9 cellular contexts compared by ENCODE assay signal in the genomic region with DNA sequence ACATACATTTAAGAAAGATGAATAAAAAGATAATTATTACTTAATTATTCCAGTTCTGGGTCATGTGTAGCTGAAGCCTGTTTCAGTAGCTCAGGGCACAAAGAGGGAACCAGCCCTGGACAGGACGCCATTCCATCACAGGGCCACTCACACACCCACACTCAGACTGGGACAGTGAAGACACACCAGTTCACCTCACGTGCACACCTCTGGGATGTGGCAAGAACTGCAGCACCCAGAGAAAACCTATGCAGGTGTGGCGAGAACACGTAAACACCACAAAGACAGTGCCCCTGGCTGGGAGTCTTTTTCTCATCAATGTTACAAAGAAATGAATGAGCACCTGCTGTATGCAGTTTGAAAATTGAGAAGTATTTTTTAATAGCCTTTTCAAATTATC. TPM values are rescaled to one million over a fixed set of nuclear protein-coding genes. Genes with fewer than 3 reads are reported as not detected.
DNase-seq lines count a peak whose midpoint lies in the region; ATAC-seq and TF ChIP-seq lines count a peak whose summit lies in the region.
"Had no signal": no experiment of that assay in that cellular context is flagged by ENCODE, and none has a peak within 500 bp of the region (broad histone marks: within the 10 kb centered on the region; RNA-seq: fewer than 3 reads in every experiment).

No MANE protein-coding gene starts in this region.

- intact Hi-C loops in activated B cell treated with CpG ODN at 0.5 μM for 24 hours (cut with micrococcal nuclease), result no loop called here

- H3K27me3 ChIP-seq in GM23248 (replicated peaks; ENCODE audit: insufficient read depth), result no peaks in the 10 kb centered on the region
- H3K27me3 ChIP-seq in gastroesophageal sphincter, result no peaks in the 10 kb centered on the region

- TF ChIP-seq POLR2A in gastroesophageal sphincter (IDR thresholded peaks at IDR 0.05), result no peak

- H3K27ac ChIP-seq in GM23248 (peak overlapping the region; percentile 97), gastroesophageal sphincter (peak overlapping the region in 2 of 4 donors; percentile 100)

- H3K36me3 ChIP-seq in GM23248 (ENCODE audit: low read depth), result 0 out of 2 replicates have a peak, but pooled peaks cover 9% of the 10 kb centered on the region
- H3K36me3 ChIP-seq in gastroesophageal sphincter, result peaks cover 0 to 27% of the 10 kb centered on the region in 2 donors

- peak overlapping the region; percentile 94 for H3K4me2 ChIP-seq in GM23248 (ENCODE audit: unreplicated experiment)

- peak overlapping the region; percentile 39 for H3K4me3 ChIP-seq in AG04449 (ENCODE audit: low read depth, low read length)
- H3K4me3 ChIP-seq in GM23248, result peak overlapping the region; percentile 91
- peak overlapping the region; percentile 98 for H3K4me3 ChIP-seq in fibroblast of mammary gland (ENCODE audit: control insufficient read depth, low read depth, low read length)
- H3K4me3 ChIP-seq in gastroesophageal sphincter, result no peak overlapping the region

- H3F3A ChIP-seq in GM23248 (ENCODE audit: insufficient read depth), result peaks cover 22% of the 10 kb centered on the region

- 65 to 68% methylated on average over 4 of the region's 4 CpGs for WGBS in GM23248 (ENCODE audit: low coverage in 1 of 2, low lambda C conversion rate in 2 of 2, missing lambda C conversion rate in 2 of 2), 2 experiments
- WGBS in gastroesophageal sphincter (ENCODE audit: low coverage in 1 of 2), 2 donors, result 82% methylated on average over 3 of the region's 4 CpGs; no CpG with 5 or more reads in 1 of the 2 donors

- no peaks in the 10 kb centered on the region for H3K9me2 ChIP-seq in GM23248 (ENCODE audit: insufficient read depth)

- H3K4me1 ChIP-seq in GM23248 (ENCODE audit: insufficient read depth) (peaks cover 35% of the 10 kb centered on the region), gastroesophageal sphincter (peaks cover 3 to 74% (median 25%) of the 10 kb centered on the region in 3 donors)

- H3K79me2 ChIP-seq in GM23248 (ENCODE audit: insufficient read depth), result peaks cover 81% of the 10 kb centered on the region

- peak overlapping the region; percentile 96 for H3K9ac ChIP-seq in GM23248

- H3K9me3 Mint-ChIP-seq in activated B cell treated with CpG ODN at 0.5 μM for 24 hours, result no peaks in the 10 kb centered on the region
- H3K9me3 Mint-ChIP-seq in stimulated activated naive CD8-positive, alpha-beta T cell treated with anti-CD3 and anti-CD28 coated beads, Interleukin-15, amount 100 ng/mL, for 72 hours, result no peaks in the 10 kb centered on the region

- no peaks in the 10 kb centered on the region; the same call in 1 of the 2 replicates for H4K20me1 ChIP-seq in GM23248 (ENCODE audit: insufficient read depth)

- H3K4me3 Mint-ChIP-seq in activated B cell treated with CpG ODN at 0.5 μM for 24 hours, result peak overlapping the region; percentile 35
- peak overlapping the region; percentile 51 to 96 for H3K4me3 Mint-ChIP-seq in stimulated activated naive CD8-positive, alpha-beta T cell treated with anti-CD3 and anti-CD28 coated beads, Interleukin-15, amount 100 ng/mL, for 72 hours

- ATAC-seq in activated B cell treated with CpG ODN at 0.5 μM for 24 hours (ENCODE audit: low read depth) (no peak), HG02981 (IDR thresholded peaks at IDR 0.05; ENCODE audit: unreplicated experiment) (no peak), gastroesophageal sphincter (no peak)
- ATAC-seq in stimulated activated naive CD8-positive, alpha-beta T cell treated with anti-CD3 and anti-CD28 coated beads, Interleukin-15, amount 100 ng/mL, for 72 hours, result no peak

- peaks cover 71% of the 10 kb centered on the region for H3K4me1 Mint-ChIP-seq in activated B cell treated with CpG ODN at 0.5 μM for 24 hours
- peaks cover 71% of the 10 kb centered on the region for H3K4me1 Mint-ChIP-seq in stimulated activated naive CD8-positive, alpha-beta T cell treated with anti-CD3 and anti-CD28 coated beads, Interleukin-15, amount 100 ng/mL, for 72 hours

- no peaks in the 10 kb centered on the region for H3K27me3 Mint-ChIP-seq in activated B cell treated with CpG ODN at 0.5 μM for 24 hours
- H3K27me3 Mint-ChIP-seq in stimulated activated naive CD8-positive, alpha-beta T cell treated with anti-CD3 and anti-CD28 coated beads, Interleukin-15, amount 100 ng/mL, for 72 hours, result no peaks in the 10 kb centered on the region

- in situ Hi-C loops in GM23248 (cut with MboI), result no loop called here

- TF ChIP-seq CTCF in AG04449 (IDR thresholded peaks at IDR 0.05; ENCODE audit: insufficient read depth, low read length, missing control alignments) (no peak), activated B cell treated with CpG ODN at 0.5 μM for 24 hours (IDR thresholded peaks at IDR 0.05) (no peak), fibroblast of mammary gland (conservative IDR thresholded peaks at IDR 0.05; ENCODE audit: control insufficient read depth, insufficient read depth, low read depth, low read length) (no peak), gastroesophageal sphincter (IDR thresholded peaks at IDR 0.05) (no peak)

- POLR2A ChIA-PET in AG04449 (lab: Yijun Ruan, JAX), result no interaction called here
- POLR2A ChIA-PET in activated B cell treated with CpG ODN at 0.5 μM for 24 hours (lab: Charles Lee), result interaction anchor here (0.5 to 4.9 kb wide), 3 partner anchors 14 to 119 kb away, joined by 6 to 69 read pairs (median 45); a partner anchor contains a TSS

- DNase-seq in AG04449 (ENCODE audit: low read depth, low spot score), result no peak
- peak; percentile 24 for DNase-seq in GM23248
- no peak for DNase-seq in activated B cell treated with CpG ODN at 0.5 μM for 24 hours
- no peak for DNase-seq in fibroblast of mammary gland (ENCODE audit: low read depth)
- DNase-seq in stimulated activated naive CD8-positive, alpha-beta T cell treated with anti-CD3 and anti-CD28 coated beads, Interleukin-15, amount 100 ng/mL, for 72 hours, result peak; percentile 22 to 54
- DNase-seq in NCI-H1694 treated with DMSO at 0.1 percent for 48 hours (lab: John Stamatoyannopoulos, UW), result no peak

- TF ChIP-seq EP300 in gastroesophageal sphincter (IDR thresholded peaks at IDR 0.05), result no peak

- H3K9me3 ChIP-seq in GM23248 (ENCODE audit: low read depth) (no peaks in the 10 kb centered on the region), gastroesophageal sphincter (no peaks in the 10 kb centered on the region)

- peak overlapping the region; percentile 53 for H3K27ac Mint-ChIP-seq in activated B cell treated with CpG ODN at 0.5 μM for 24 hours
- H3K27ac Mint-ChIP-seq in stimulated activated naive CD8-positive, alpha-beta T cell treated with anti-CD3 and anti-CD28 coated beads, Interleukin-15, amount 100 ng/mL, for 72 hours, result no peak overlapping the region

- CTCF ChIA-PET in AG04449 (lab: Yijun Ruan, JAX) (no interaction called here), activated B cell treated with CpG ODN at 0.5 μM for 24 hours (lab: Charles Lee) (no interaction called here)

- H3K36me3 Mint-ChIP-seq in activated B cell treated with CpG ODN at 0.5 μM for 24 hours (ENCODE audit: low read depth), result peaks cover 62% of the 10 kb centered on the region

- H2AFZ ChIP-seq in GM23248, result no peak overlapping the region

RNA-seq across cellular contexts. Expression of a gene that starts 1.6 kb away (rescaled TPM):
- 33.7 and 41.9 TPM in 2 replicates for total RNA-seq in GM23248 (2014; rRNA removed; shearing (Covaris generic))
- 41.6 and 42.9 TPM in 2 replicates for polyA plus RNA-seq in GM23248 (2016; fragmentation: Nextera tagmentation; extraction: Ambion mirVana)
- 75.8 and 79.8 TPM in 2 replicates for total RNA-seq in activated B cell treated with CpG ODN at 0.5 μM for 24 hours
- 10 to 100 TPM; 19.2 to 32.4 (median 29.5) TPM for total RNA-seq in gastroesophageal sphincter

RNA-seq across cellular contexts. Expression of a gene that starts 5.6 kb away (rescaled TPM):
- 12.8 and 16.5 TPM in 2 replicates for total RNA-seq in GM23248 (2014; rRNA removed; shearing (Covaris generic))
- polyA plus RNA-seq in GM23248 (2016; fragmentation: Nextera tagmentation; extraction: Ambion mirVana), result 11.5 and 13.7 TPM in 2 replicates
- 16.2 and 20.0 TPM in 2 replicates for total RNA-seq in activated B cell treated with CpG ODN at 0.5 μM for 24 hours
- 10 to 100 TPM; 11.4 to 16.7 (median 13.9) TPM for total RNA-seq in gastroesophageal sphincter

RNA-seq across cellular contexts. Expression of a gene that starts 24.9 kb away (rescaled TPM):
- total RNA-seq in GM23248 (2014; rRNA removed; shearing (Covaris generic)), result not detected in 2 replicates
- not detected in 2 replicates for polyA plus RNA-seq in GM23248 (2016; fragmentation: Nextera tagmentation; extraction: Ambion mirVana)
- total RNA-seq in activated B cell treated with CpG ODN at 0.5 μM for 24 hours (not detected in 2 replicates), gastroesophageal sphincter (not detected)
- total RNA-seq: lower leg skin had no signal

Comparison
In these comparisons a context has a peak if more than half of its experiments do, and no peak if none do; other contexts are left out.
1. DNase-seq: peak in GM23248 (single experiment) and stimulated activated naive CD8-positive, alpha-beta T cell treated with anti-CD3 and anti-CD28 coated beads, Interleukin-15, amount 100 ng/mL, for 72 hours (2 of 2); none in AG04449 (single experiment), activated B cell treated with CpG ODN at 0.5 μM for 24 hours (single experiment), fibroblast of mammary gland (single experiment) and NCI-H1694 treated with DMSO at 0.1 percent for 48 hours (single experiment).
2. H3K4me3 ChIP-seq: peak in AG04449 (single experiment), GM23248 (single experiment) and fibroblast of mammary gland (single experiment); none in gastroesophageal sphincter (0 of 2).